7 cellular contexts compared by ENCODE assay signal in genomic region chr3:136818851-136819783, GRCh38. TPM values are rescaled to one million over a fixed set of nuclear protein-coding genes. Genes with fewer than 3 reads are reported as not detected.
DNase-seq lines count a peak whose midpoint lies in the region; ATAC-seq and TF ChIP-seq lines count a peak whose summit lies in the region.

Gene SLC35G2 (plus strand): TSS chr3:136819126. CDS start chr3:136854461, 35,335 bp downstream.

- DNase-seq in MV-4-11 (lab: John Stamatoyannopoulos, UW) = peak; percentile 3
- peak; percentile 66 for DNase-seq in T-helper 2 cell treated with Interferon-gamma antibody and Interleukin-4, amounts not matched to agents 5 μg/mL and 100 μg/mL, for 36 hours (ENCODE audit: low spot score)
- peak; percentile 51 for DNase-seq in mammary epithelial cell
- DNase-seq in sciatic nerve (ENCODE audit: low spot score) = peak; percentile 63

- H3K4me1 Mint-ChIP-seq in T-helper 2 cell treated with Interferon-gamma antibody and Interleukin-4, amounts not matched to agents 5 μg/mL and 100 μg/mL, for 36 hours (ENCODE audit: low read depth) = peaks cover 14% of the 10 kb centered on the region

- intact Hi-C loops in mammary epithelial cell (cut with micrococcal nuclease) (loop anchor here (2.0 to 5.0 kb wide), 3 partner anchors 44 to 277 kb away; partner anchors contain the start of gene NCK1), sciatic nerve (cut with DNase I) (no loop called here)

- peaks cover 41% of the 10 kb centered on the region for H3K27me3 Mint-ChIP-seq in T-helper 2 cell treated with Interferon-gamma antibody and Interleukin-4, amounts not matched to agents 5 μg/mL and 100 μg/mL, for 36 hours (ENCODE audit: low read depth)

- no peaks in the 10 kb centered on the region for H3K27me3 ChIP-seq in mammary epithelial cell (ENCODE audit: insufficient read depth, low read length)

- in situ Hi-C loops in mammary epithelial cell (cut with MboI; ENCODE audit: low sequenced_read_pairs in 2 of 2) = no loop called here

- peaks cover 9% of the 10 kb centered on the region for H3K9me3 Mint-ChIP-seq in T-helper 2 cell treated with Interferon-gamma antibody and Interleukin-4, amounts not matched to agents 5 μg/mL and 100 μg/mL, for 36 hours

- peak within 1 kb of the TSS; percentile 93 for H3K4me2 ChIP-seq in mammary epithelial cell (ENCODE audit: insufficient read depth, low read depth, low read length)

- peak within 1 kb of the TSS; percentile 94 for H2AFZ ChIP-seq in mammary epithelial cell (ENCODE audit: low read depth, low read length)

- H3K36me3 ChIP-seq in mammary epithelial cell (ENCODE audit: insufficient read depth, low read length) = no peaks in the 10 kb centered on the region

- TF ChIP-seq CTCF in mammary epithelial cell (conservative IDR thresholded peaks at IDR 0.05 in 1 of 2, IDR thresholded peaks at IDR 0.05 in 1 of 2; ENCODE audit: extremely low read depth in 1 of 2, insufficient read depth in 1 of 2, low read depth in 1 of 2, low read length in 2 of 2) = no peak

- CTCF ChIA-PET in mammary epithelial cell (lab: Charles Lee; ENCODE audit: low non-redundant PET) = no interaction called here

- dilution Hi-C loops in mammary epithelial cell (cut with HindIII; ENCODE audit: low sequenced_read_pairs) = no loop called here

- ATAC-seq in GM18868 (IDR thresholded peaks at IDR 0.05; ENCODE audit: unreplicated experiment) (peak; percentile 62), sciatic nerve (peak; percentile 86), GM21737 (IDR thresholded peaks at IDR 0.05; ENCODE audit: unreplicated experiment) (no peak)

- peaks cover 19% of the 10 kb centered on the region for H3K4me1 ChIP-seq in mammary epithelial cell (ENCODE audit: insufficient read depth, low read length)

- H3K4me3 ChIP-seq in mammary epithelial cell (replicated peaks in 1 of 3; ENCODE audit: insufficient read depth in 1 of 3, low read depth in 2 of 3, low read length in 3 of 3) (peak within 1 kb of the TSS; percentile 48 to 59 (median 58)), iPS-18c (ENCODE audit: insufficient read depth, low read depth, low read length) (peak within 1 kb of the TSS; percentile 73)

- WGBS in mammary epithelial cell (ENCODE audit: low coverage, missing lambda C conversion rate) = 4% methylated on average over 66 of the region's 81 CpGs

- TSS peak; percentile 6 for BruUV-seq in mammary epithelial cell (replicated peaks; lab: Mats Ljungman, UMichigan)

- H3K27ac Mint-ChIP-seq in T-helper 2 cell treated with Interferon-gamma antibody and Interleukin-4, amounts not matched to agents 5 μg/mL and 100 μg/mL, for 36 hours = peak within 1 kb of the TSS; percentile 24

- H3K9me3 ChIP-seq in mammary epithelial cell (replicated peaks; ENCODE audit: insufficient read depth, low read length) (no peaks in the 10 kb centered on the region), iPS-18c (ENCODE audit: control insufficient read depth, insufficient read depth, low read length) (no peaks in the 10 kb centered on the region)

- H3K79me2 ChIP-seq in mammary epithelial cell (ENCODE audit: insufficient read depth, low read length) = no peaks in the 10 kb centered on the region

- peak within 1 kb of the TSS; percentile 36 for H3K27ac ChIP-seq in mammary epithelial cell (ENCODE audit: insufficient read depth, low read depth, low read length)

- H3K4me3 Mint-ChIP-seq in T-helper 2 cell treated with Interferon-gamma antibody and Interleukin-4, amounts not matched to agents 5 μg/mL and 100 μg/mL, for 36 hours = peak within 1 kb of the TSS; percentile 85

- H3K9ac ChIP-seq in mammary epithelial cell (ENCODE audit: insufficient read depth, low read length) = peak within 1 kb of the TSS; percentile 52

- no peaks in the 10 kb centered on the region for H4K20me1 ChIP-seq in mammary epithelial cell (ENCODE audit: insufficient read depth, low read length)

- peaks cover 2% of the 10 kb centered on the region for H3K36me3 Mint-ChIP-seq in T-helper 2 cell treated with Interferon-gamma antibody and Interleukin-4, amounts not matched to agents 5 μg/mL and 100 μg/mL, for 36 hours (ENCODE audit: low read depth)

RNA-seq across cellular contexts. Expression of gene SLC35G2, which starts in this region (rescaled TPM):
- total RNA-seq in mammary epithelial cell (1 to 10 TPM; 3.9 to 6.0 TPM), sciatic nerve (8.0 TPM)
- 3.9 TPM for polyA plus RNA-seq in mammary epithelial cell
- polyA minus RNA-seq in mammary epithelial cell = 7.3 TPM

Comparison
In these comparisons a context has a peak if more than half of its experiments do, and no peak if none do; other contexts are left out.
1. DNase-seq: peak in every context shown above with its lines; median percentile 66 in T-helper 2 cell treated with Interferon-gamma antibody and Interleukin-4, amounts not matched to agents 5 μg/mL and 100 μg/mL, for 36 hours; 63 in sciatic nerve; 51 in mammary epithelial cell; 3 in MV-4-11.